In genomic region chrX:70030242-70030823, GRCh38 we compare ENCODE assay signal across 8 cellular contexts. TPM values are rescaled to one million over a fixed set of nuclear protein-coding genes. Genes with fewer than 3 reads are reported as not detected.
DNase-seq lines count a peak whose midpoint lies in the region; ATAC-seq and TF ChIP-seq lines count a peak whose summit lies in the region.

No MANE protein-coding gene starts in this region.

- no peak overlapping the region for H3K56ac ChIP-seq in mesendoderm (ENCODE audit: low read length)

- H3K4me1 ChIP-seq in mesendoderm (ENCODE audit: control insufficient read depth, low read depth, low read length), result peaks cover 2% of the 10 kb centered on the region
- H3K4me1 ChIP-seq in transverse colon, result no peaks in the 10 kb centered on the region

- no peaks in the 10 kb centered on the region for H3K79me2 ChIP-seq in mesendoderm (ENCODE audit: control insufficient read depth, insufficient read depth, low read length)

- no peak overlapping the region for H2BK5ac ChIP-seq in mesendoderm (ENCODE audit: low read length)

- no peak overlapping the region for H4K5ac ChIP-seq in mesendoderm (ENCODE audit: low read length)

- no peaks in the 10 kb centered on the region for H3K27me3 Mint-ChIP-seq in effector memory CD8-positive, alpha-beta T cell

- no peak overlapping the region for H3K18ac ChIP-seq in mesendoderm (ENCODE audit: low read length)

- no peak overlapping the region for H3K4me3 Mint-ChIP-seq in effector memory CD8-positive, alpha-beta T cell

- no peak overlapping the region for H3K27ac Mint-ChIP-seq in effector memory CD8-positive, alpha-beta T cell

- no CpG with 5 or more reads among the region's 5 CpGs for WGBS in mesendoderm (ENCODE audit: extremely low coverage, insufficient coverage, low lambda C conversion rate)
- 26% methylated on average over 5 of the region's 5 CpGs; no CpG with 5 or more reads in 1 of the 2 donors for WGBS in transverse colon (ENCODE audit: low coverage in 1 of 2), 2 donors

- H3K27me3 ChIP-seq in WERI-Rb-1 (ENCODE audit: insufficient read depth, low read depth, severe bottlenecking) (no peaks in the 10 kb centered on the region), mesendoderm (ENCODE audit: insufficient read depth, low read length, poor library complexity) (no peaks in the 10 kb centered on the region), transverse colon (no peaks in the 10 kb centered on the region)

- intact Hi-C loops in transverse colon (cut with DNase I; ENCODE audit: low total_unique reads), result loop anchor here (1.0 kb wide), 1 partner anchor 42 kb away; no protein-coding TSS in a partner anchor

- no peak for TF ChIP-seq POLR2A in transverse colon (IDR thresholded peaks at IDR 0.05)

- ATAC-seq in effector memory CD8-positive, alpha-beta T cell (replicated peaks), result peak; percentile 67

- H3K4ac ChIP-seq in mesendoderm (ENCODE audit: low read depth, low read length), result no peak overlapping the region

- H3K4me1 Mint-ChIP-seq in effector memory CD8-positive, alpha-beta T cell (ENCODE audit: low read depth in 2 of 2), result peaks cover 5 to 15% of the 10 kb centered on the region in 2 donors

- no peak overlapping the region for H2BK15ac ChIP-seq in mesendoderm (replicated peaks; ENCODE audit: low read depth)

- H2AK5ac ChIP-seq in mesendoderm (ENCODE audit: low read length), result no peak overlapping the region

- H3K9me3 Mint-ChIP-seq in effector memory CD8-positive, alpha-beta T cell, result no peaks in the 10 kb centered on the region

- H3K4me2 ChIP-seq in mesendoderm (ENCODE audit: low read length), result no peak overlapping the region

- no peaks in the 10 kb centered on the region for H3K36me3 ChIP-seq in WERI-Rb-1
- H3K36me3 ChIP-seq in mesendoderm (ENCODE audit: control insufficient read depth, insufficient read depth, low read length), result no peaks in the 10 kb centered on the region
- H3K36me3 ChIP-seq in transverse colon, result no peaks in the 10 kb centered on the region

- no peak overlapping the region for H4K8ac ChIP-seq in mesendoderm (ENCODE audit: low read depth, low read length)

- CTCF ChIA-PET in HEK293T (lab: Yijun Ruan, JAX), result interaction anchor here (0.6 to 2.6 kb wide), 14 partner anchors 9 to 606 kb away, joined by 3 to 27 read pairs (median 5); partner anchors contain the start of gene IGBP1

- H3K9me3 ChIP-seq in WERI-Rb-1 (ENCODE audit: severe bottlenecking) (no peaks in the 10 kb centered on the region), transverse colon (no peaks in the 10 kb centered on the region)

- in situ Hi-C loops in transverse colon (cut with MboI; ENCODE audit: low pct_ligation_motif_present in 1 of 4, low pct_unique_long_range_greater_than_20kb in 1 of 4, low sequenced_read_pairs in 3 of 4), result loop anchor here in 2 of 4 donors (25.0 kb wide), 1 partner anchor 493 kb away; no protein-coding TSS in a partner anchor

- H3K27ac ChIP-seq in WERI-Rb-1 (peak overlapping the region; percentile 58), mesendoderm (ENCODE audit: low read depth, low read length) (no peak overlapping the region), transverse colon (no peak overlapping the region)

- TF ChIP-seq EP300 in transverse colon (IDR thresholded peaks at IDR 0.05; ENCODE audit: low read depth), result no peak

- H3K79me1 ChIP-seq in mesendoderm (ENCODE audit: low read length), result no peaks in the 10 kb centered on the region

- no peak overlapping the region for H3K23ac ChIP-seq in mesendoderm (ENCODE audit: low read length)

- peak; percentile 6 to 50 for DNase-seq in activated CD4-positive, alpha-beta T cell treated with anti-CD3 and anti-CD28 coated beads for 24 hours (ENCODE audit: low read depth in 2 of 2)
- no peak for DNase-seq in activated CD4-positive, alpha-beta T cell treated with anti-CD3 and anti-CD28 coated beads for 1 hour
- DNase-seq in HEK293T (ENCODE audit: extremely low spot score) (peak; percentile 77), NCI-H1694 treated with DMSO at 0.1 percent for 48 hours (lab: John Stamatoyannopoulos, UW) (peak; percentile 78), WERI-Rb-1 (peak; percentile 70), mesendoderm (peak; percentile 74), transverse colon (peak; percentile 13)
- DNase-seq in effector memory CD8-positive, alpha-beta T cell, result peak; percentile 7 to 18 (median 17)

- H3K36me3 Mint-ChIP-seq in effector memory CD8-positive, alpha-beta T cell (ENCODE audit: insufficient read depth), result no peaks in the 10 kb centered on the region

- no peak overlapping the region for H3K4me3 ChIP-seq in WERI-Rb-1 (ENCODE audit: low read depth, low read length)
- H3K4me3 ChIP-seq in mesendoderm (ENCODE audit: low read length), result no peak overlapping the region
- H3K4me3 ChIP-seq in transverse colon, result no peak overlapping the region

- H2BK120ac ChIP-seq in mesendoderm (ENCODE audit: low read depth, low read length), result no peak overlapping the region

- H3K9ac ChIP-seq in mesendoderm (ENCODE audit: low read length), result no peak overlapping the region

- POLR2A ChIA-PET in HEK293T (lab: Yijun Ruan, JAX), result interaction anchor here (1.5 to 1.9 kb wide), 2 partner anchors 103 to 606 kb away, joined by 3 to 5 read pairs; partner anchors contain the start of gene IGBP1

- TF ChIP-seq CTCF in WERI-Rb-1 (IDR thresholded peaks at IDR 0.05; ENCODE audit: low read depth, low read length) (peak; percentile 89), transverse colon (IDR thresholded peaks at IDR 0.05) (peak; percentile 35 to 68 (median 59))

TF ChIP-seq in HEK293T, 16 proteins besides CTCF, POLR2A, EP300 and RAD21:
- TF ChIP-seq CTBP1 (IDR thresholded peaks at IDR 0.05; ENCODE audit: borderline replicate concordance) (no peak), L3MBTL2 (conservative IDR thresholded peaks at IDR 0.05) (no peak), NFRKB (IDR thresholded peaks at IDR 0.05) (no peak), SUZ12 (IDR thresholded peaks at IDR 0.05) (no peak), HDGF (IDR thresholded peaks at IDR 0.05; ENCODE audit: borderline replicate concordance) (no peak), ARNT (IDR thresholded peaks at IDR 0.05) (no peak), FOXK2 (IDR thresholded peaks at IDR 0.05) (no peak), PKNOX1 (IDR thresholded peaks at IDR 0.05) (no peak)

RNA-seq across cellular contexts. Expression of gene AWAT2, which starts 19.4 kb away (rescaled TPM):
- polyA plus RNA-seq in mesendoderm (2013, experiment 1 of 2), result 0.04 TPM
- not detected for polyA plus RNA-seq in mesendoderm (2013, experiment 2 of 2)
- total RNA-seq in transverse colon, result not detected

RNA-seq across cellular contexts. Expression of gene OTUD6A, which starts 31.9 kb away (rescaled TPM):
- 0.04 TPM for polyA plus RNA-seq in mesendoderm (2013, experiment 1 of 2)
- polyA plus RNA-seq in mesendoderm (2013, experiment 2 of 2), result 0.04 TPM
- total RNA-seq in transverse colon, result not detected
